ENCODE assay signal across 18 cellular contexts in genomic region chr3:3625461-3626271, GRCh38.
DNase-seq lines count a peak whose midpoint lies in the region; ATAC-seq and TF ChIP-seq lines count a peak whose summit lies in the region.
"Had no signal": no experiment of that assay in that cellular context is flagged by ENCODE, and none has a peak within 500 bp of the region (broad histone marks: within the 10 kb centered on the region; RNA-seq: fewer than 3 reads in every experiment).

No MANE protein-coding gene starts in this region.

- POLR2A ChIA-PET in Caco-2 (lab: Charles Lee) = no interaction called here

- no peak overlapping the region for H3K27ac ChIP-seq in RWPE2 (ENCODE audit: poor library complexity, severe bottlenecking)
- peak overlapping the region; percentile 2 for H3K27ac ChIP-seq in epithelial cell of prostate

- no peaks in the 10 kb centered on the region for H3K27me3 Mint-ChIP-seq in Caco-2 (ENCODE audit: insufficient read depth, unreplicated experiment)
- H3K27me3 Mint-ChIP-seq in mesothelial cell of epicardium (ENCODE audit: low read depth) = no peaks in the 10 kb centered on the region
- no peaks in the 10 kb centered on the region for H3K27me3 Mint-ChIP-seq in nephron progenitor cell (ENCODE audit: low read depth, poor library complexity)
- H3K27me3 Mint-ChIP-seq in type B pancreatic cell = no peaks in the 10 kb centered on the region
- H3K27me3 Mint-ChIP-seq: B cell had no signal

- no peaks in the 10 kb centered on the region for H3K36me3 Mint-ChIP-seq in Caco-2 (ENCODE audit: insufficient read depth, unreplicated experiment)
- no peaks in the 10 kb centered on the region for H3K36me3 Mint-ChIP-seq in mesothelial cell of epicardium
- peaks cover 4% of the 10 kb centered on the region for H3K36me3 Mint-ChIP-seq in nephron progenitor cell (ENCODE audit: low read depth)
- no peaks in the 10 kb centered on the region for H3K36me3 Mint-ChIP-seq in type B pancreatic cell

- H3K27me3 ChIP-seq in Caco-2 (replicated peaks; ENCODE audit: control insufficient read depth, insufficient read depth, low read length) = no peaks in the 10 kb centered on the region
- no peaks in the 10 kb centered on the region for H3K27me3 ChIP-seq in RWPE2 (ENCODE audit: insufficient read depth, poor library complexity, severe bottlenecking)

- intact Hi-C loops in Caco-2 (cut with micrococcal nuclease; ENCODE audit: unreplicated experiment) = loop anchor here (1.0 to 5.0 kb wide), 2 partner anchors 21 to 82 kb away; no protein-coding TSS in a partner anchor
- intact Hi-C loops in mucosa of descending colon (cut with DNase I, micrococcal nuclease) = no loop called here

- no peaks in the 10 kb centered on the region for H3K36me3 ChIP-seq in Caco-2 (ENCODE audit: control insufficient read depth, insufficient read depth, low read length)
- no peaks in the 10 kb centered on the region for H3K36me3 ChIP-seq in RWPE2 (ENCODE audit: low read depth)
- no peaks in the 10 kb centered on the region for H3K36me3 ChIP-seq in mucosa of descending colon (ENCODE audit: low read depth)
- H3K36me3 ChIP-seq: HAP-1 had no signal

- ATAC-seq in RWPE2 (ENCODE audit: low read depth) = 0 out of 3 replicates have a peak, but pooled peaks have one; percentile 21
- ATAC-seq in mucosa of descending colon = peak; percentile 97
- ATAC-seq: HepG2 had no signal

- TF ChIP-seq CTCF in Caco-2 (IDR thresholded peaks at IDR 0.05; ENCODE audit: insufficient read depth in 1 of 2, low read depth in 1 of 2, low read length in 1 of 2, severe bottlenecking in 1 of 2, unreplicated experiment in 1 of 2) = no peak
- no peak for TF ChIP-seq CTCF in RWPE2 (IDR thresholded peaks at IDR 0.05; ENCODE audit: poor library complexity, severe bottlenecking)
- TF ChIP-seq CTCF in mucosa of descending colon (IDR thresholded peaks at IDR 0.05) = no peak
- TF ChIP-seq CTCF in mesothelial cell of epicardium (IDR thresholded peaks at IDR 0.05; ENCODE audit: unreplicated experiment) = no peak
- no peak for TF ChIP-seq CTCF in nephron progenitor cell (IDR thresholded peaks at IDR 0.05)
- no peak for TF ChIP-seq CTCF in type B pancreatic cell (conservative IDR thresholded peaks at IDR 0.05)

- H3K9me3 Mint-ChIP-seq in Caco-2 (ENCODE audit: unreplicated experiment) (peaks cover 10% of the 10 kb centered on the region), mesothelial cell of epicardium (peaks cover 28% of the 10 kb centered on the region), nephron progenitor cell (peaks cover 4% of the 10 kb centered on the region), type B pancreatic cell (no peaks in the 10 kb centered on the region)

- peaks cover 12% of the 10 kb centered on the region for H3K4me1 Mint-ChIP-seq in Caco-2 (ENCODE audit: low read depth, unreplicated experiment)
- peaks cover 14% of the 10 kb centered on the region for H3K4me1 Mint-ChIP-seq in mesothelial cell of epicardium
- peaks cover 7% of the 10 kb centered on the region for H3K4me1 Mint-ChIP-seq in nephron progenitor cell
- H3K4me1 Mint-ChIP-seq in type B pancreatic cell (ENCODE audit: unreplicated experiment) = peaks cover 11% of the 10 kb centered on the region
- H3K4me1 Mint-ChIP-seq: B cell had no signal

- H3K9me3 ChIP-seq in Caco-2 (peaks cover 7% of the 10 kb centered on the region), RWPE2 (ENCODE audit: severe bottlenecking) (no peaks in the 10 kb centered on the region), mucosa of descending colon (no peaks in the 10 kb centered on the region)
- H3K9me3 ChIP-seq: HAP-1 had no signal

- H3K4me3 ChIP-seq in Caco-2 (ENCODE audit: low read depth, low read length) = no peak overlapping the region
- H3K4me3 ChIP-seq in RWPE2 (ENCODE audit: severe bottlenecking) = no peak overlapping the region
- H3K4me3 ChIP-seq in mucosa of descending colon = no peak overlapping the region
- H3K4me3 ChIP-seq: HAP-1 had no signal

- peak overlapping the region; percentile 78 for H3K27ac Mint-ChIP-seq in Caco-2 (ENCODE audit: unreplicated experiment)
- H3K27ac Mint-ChIP-seq in mesothelial cell of epicardium = no peak overlapping the region
- no peak overlapping the region for H3K27ac Mint-ChIP-seq in nephron progenitor cell
- H3K27ac Mint-ChIP-seq in type B pancreatic cell = no peak overlapping the region
- H3K27ac Mint-ChIP-seq: B cell had no signal

- H3K4me1 ChIP-seq in Caco-2 (peaks cover 15% of the 10 kb centered on the region), RWPE2 (ENCODE audit: insufficient read depth, poor library complexity, severe bottlenecking) (no peaks in the 10 kb centered on the region), mucosa of descending colon (ENCODE audit: low read depth) (no peaks in the 10 kb centered on the region)
- H3K4me1 ChIP-seq: HAP-1 had no signal

- no TSS peak for BruUV-seq in Caco-2 (replicated peaks; lab: Mats Ljungman, UMichigan)

- peak; percentile 64 to 67 for DNase-seq in Caco-2
- no peak for DNase-seq in RWPE2 (ENCODE audit: low spot score)
- peak; percentile 51 for DNase-seq in epithelial cell of prostate (ENCODE audit: low read depth, low spot score)
- DNase-seq in mucosa of descending colon = peak in 1 of 3 donors; percentile 48
- no peak for DNase-seq in mesothelial cell of epicardium (ENCODE audit: low spot score in 2 of 2, unreplicated experiment in 2 of 2)
- no peak for DNase-seq in nephron progenitor cell
- no peak for DNase-seq in type B pancreatic cell (ENCODE audit: extremely low spot score, unreplicated experiment)
- DNase-seq: DMS 273 treated with DMSO at 0.1 percent for 48 hours, GF-D8, KBM-7, NCI-H1105, NCI-H1694 treated with DMSO at 0.1 percent for 48 hours, NCI-H510A treated with DMSO at 0.1 percent for 48 hours, RPMI8226, SIG-M5 had no signal

- H3K4me3 Mint-ChIP-seq in Caco-2 (ENCODE audit: unreplicated experiment) = peak overlapping the region; percentile 45
- H3K4me3 Mint-ChIP-seq in mesothelial cell of epicardium = no peak overlapping the region
- no peak overlapping the region for H3K4me3 Mint-ChIP-seq in nephron progenitor cell
- no peak overlapping the region for H3K4me3 Mint-ChIP-seq in type B pancreatic cell
- H3K4me3 Mint-ChIP-seq: B cell had no signal

- CTCF ChIA-PET in Caco-2 (lab: Charles Lee) = no interaction called here

Comparison
In these comparisons a context has a peak if more than half of its experiments do, and no peak if none do; other contexts are left out.
1. DNase-seq: peak in Caco-2 (2 of 2) and epithelial cell of prostate (single experiment); none in RWPE2 (single experiment), mesothelial cell of epicardium (0 of 2), nephron progenitor cell (single experiment) and type B pancreatic cell (single experiment).